ENCODE assay signal across 11 cellular contexts in the genomic region with DNA sequence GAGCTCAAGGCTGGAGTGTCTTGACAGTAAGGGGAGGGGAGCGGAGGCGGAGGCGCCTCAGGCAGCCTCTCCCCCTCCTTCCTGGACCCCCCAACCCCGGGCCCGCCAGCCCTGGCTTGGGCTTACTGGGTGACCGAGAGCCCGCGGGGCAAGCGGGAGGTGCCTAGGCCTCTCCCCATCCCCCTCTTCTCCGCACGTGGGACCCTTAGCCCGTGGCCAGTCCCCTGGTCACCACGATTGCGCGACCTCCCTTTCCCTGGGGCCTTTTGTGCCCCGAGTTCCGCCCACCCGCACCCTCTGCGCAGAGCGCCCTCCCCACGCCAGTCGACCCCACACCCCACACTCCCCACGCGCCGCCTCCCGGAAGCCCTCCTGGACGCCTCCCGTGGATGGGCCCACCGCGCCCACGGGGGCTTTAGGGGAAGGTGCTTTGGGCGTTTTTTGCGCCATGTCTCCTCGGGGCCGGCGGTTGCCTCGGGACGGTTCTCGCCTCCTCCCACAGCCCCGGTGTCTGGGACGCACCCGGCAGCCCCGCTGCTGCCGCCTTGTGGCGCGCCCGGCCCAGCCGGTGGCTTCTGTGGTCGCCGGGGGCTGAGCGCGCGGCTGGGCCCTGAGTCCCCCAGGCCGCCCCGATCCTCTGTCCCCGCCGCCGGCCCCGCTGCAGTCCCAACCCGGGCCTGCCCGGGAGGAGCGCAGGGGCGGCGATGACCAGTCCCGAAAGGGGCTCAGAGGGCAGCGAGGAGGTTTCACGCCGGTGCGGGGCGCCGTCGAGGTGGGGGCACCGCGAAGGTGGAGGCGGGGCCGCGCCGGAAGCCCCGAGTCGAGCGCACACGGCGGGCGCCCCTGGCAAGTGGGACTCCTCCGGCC. TPM values are rescaled to one million over a fixed set of nuclear protein-coding genes. Genes with fewer than 3 reads are reported as not detected.
DNase-seq lines count a peak whose midpoint lies in the region; ATAC-seq and TF ChIP-seq lines count a peak whose summit lies in the region.
"Had no signal": no experiment of that assay in that cellular context is flagged by ENCODE, and none has a peak within 500 bp of the region (broad histone marks: within the 10 kb centered on the region; RNA-seq: fewer than 3 reads in every experiment).

No MANE protein-coding gene starts in this region.

- H3K23me2 ChIP-seq in H9 (ENCODE audit: insufficient read length, low read depth, low read length, poor library complexity, severe bottlenecking): peaks cover 12% of the 10 kb centered on the region

- H3K4me1 ChIP-seq in H9 (ENCODE audit: insufficient read depth, low read length) (no peaks in the 10 kb centered on the region), lower lobe of right lung (peaks cover 17% of the 10 kb centered on the region)

- peaks cover 16% of the 10 kb centered on the region for H3K27me3 Mint-ChIP-seq in H9 (ENCODE audit: low read depth)
- H3K27me3 Mint-ChIP-seq in effector memory CD8-positive, alpha-beta T cell: no peaks in the 10 kb centered on the region

- H2BK12ac ChIP-seq in H9 (ENCODE audit: insufficient read length, low read depth, low read length): no peak overlapping the region

- CTCF ChIA-PET in AG04449 (lab: Yijun Ruan, JAX): interaction anchor here (1.4 kb wide), 1 partner anchor 14 kb away, joined by 5 read pairs; no protein-coding TSS in a partner anchor

- POLR2A ChIA-PET in AG04449 (lab: Yijun Ruan, JAX): no interaction called here

- no peak overlapping the region for H3K23ac ChIP-seq in H9 (ENCODE audit: insufficient read length, low read depth, low read length)

- H3K9ac ChIP-seq in H9 (ENCODE audit: extremely low read depth, insufficient read length, low read length): no peak overlapping the region

- DNase-seq in AG04449 (ENCODE audit: low read depth, low spot score) (no peak), H9 (peak; percentile 65), lower lobe of right lung (peak; percentile 44), NOMO-1 (lab: John Stamatoyannopoulos, UW; ENCODE audit: unreplicated experiment in 2 of 2) (no peak), SKM-1 treated with dmso at 0.1 percent for 144 hours (lab: John Stamatoyannopoulos, UW; ENCODE audit: unreplicated experiment) (no peak), NCI-H226 (no peak)
- DNase-seq in effector memory CD8-positive, alpha-beta T cell: no peak
- DNase-seq in stimulated activated effector memory CD8-positive, alpha-beta T cell treated with anti-CD3 and anti-CD28 coated beads, Interleukin-12 subunit alpha, Interleukin-12 subunit beta, amount 100 ng/mL, for 72 hours (ENCODE audit: low spot score in 2 of 2): no peak
- DNase-seq: activated effector memory CD4-positive, alpha-beta T cell treated with Interleukin-2 at 50 U/mL for 16 hours; C1 segment of cervical spinal cord had no signal

- H2BK120ac ChIP-seq in H9 (ENCODE audit: low read depth, low read length, poor library complexity, severe bottlenecking): no peak overlapping the region

- peak overlapping the region; percentile 38 for H3K4me2 ChIP-seq in H9 (ENCODE audit: insufficient read depth, insufficient read length, low read length)

- no peak overlapping the region; the same call in 1 of the 2 replicates for H2BK15ac ChIP-seq in H9 (ENCODE audit: low read depth, low read length)

- ATAC-seq in effector memory CD8-positive, alpha-beta T cell (replicated peaks): peak; percentile 51
- no peak for ATAC-seq in lower lobe of right lung
- ATAC-seq in stimulated activated effector memory CD8-positive, alpha-beta T cell treated with anti-CD3 and anti-CD28 coated beads, Interleukin-12 subunit alpha, Interleukin-12 subunit beta, amount 100 ng/mL, for 72 hours: no peak

- H4K8ac ChIP-seq in H9 (replicated peaks; ENCODE audit: insufficient read length, low read depth, low read length): no peak overlapping the region

- H3K56ac ChIP-seq in H9 (ENCODE audit: insufficient read length, low read depth, low read length): no peak overlapping the region

- WGBS in H9 (ENCODE audit: extremely low coverage, insufficient read length, low lambda C conversion rate): no CpG with 5 or more reads among the region's 85 CpGs

- H4K20me1 ChIP-seq in H9 (ENCODE audit: control insufficient read depth, insufficient read depth, insufficient read length): no peaks in the 10 kb centered on the region

- H3K14ac ChIP-seq in H9 (ENCODE audit: insufficient read depth, low read length): no peak overlapping the region; the same call in 1 of the 2 replicates

- H3K27ac Mint-ChIP-seq in H9: no peak overlapping the region
- no peak overlapping the region for H3K27ac Mint-ChIP-seq in effector memory CD8-positive, alpha-beta T cell
- H3K27ac Mint-ChIP-seq in stimulated activated effector memory CD8-positive, alpha-beta T cell treated with anti-CD3 and anti-CD28 coated beads, Interleukin-12 subunit alpha, Interleukin-12 subunit beta, amount 100 ng/mL, for 72 hours: no peak overlapping the region

- H4K5ac ChIP-seq in H9 (ENCODE audit: insufficient read length, low read depth, low read length): no peak overlapping the region

- H3K4me3 ChIP-seq in AG04449 (ENCODE audit: low read depth, low read length): no peak overlapping the region
- H3K4me3 ChIP-seq in lower lobe of right lung: no peak overlapping the region

- H3K36me3 ChIP-seq in lower lobe of right lung: peaks cover 37% of the 10 kb centered on the region

- no peak overlapping the region for H3K27ac ChIP-seq in H9 (ENCODE audit: insufficient read length, low read depth, low read length)
- H3K27ac ChIP-seq in lower lobe of right lung: no peak overlapping the region

- H4K91ac ChIP-seq in H9 (ENCODE audit: insufficient read length, low read depth, low read length): no peak overlapping the region

- no peak overlapping the region for H3K4ac ChIP-seq in H9 (ENCODE audit: low read depth, low read length)

- no peak overlapping the region for H2BK5ac ChIP-seq in H9 (ENCODE audit: insufficient read length, low read length)

- no peaks in the 10 kb centered on the region for H3K79me2 ChIP-seq in H9 (ENCODE audit: insufficient read depth, low read length)

- TF ChIP-seq CTCF in AG04449 (IDR thresholded peaks at IDR 0.05; ENCODE audit: insufficient read depth, low read length, missing control alignments): peak; percentile 54
- peak; percentile 66 for TF ChIP-seq CTCF in H9 (conservative IDR thresholded peaks at IDR 0.05)
- peak; percentile 22 for TF ChIP-seq CTCF in lower lobe of right lung (IDR thresholded peaks at IDR 0.05)

- intact Hi-C loops in lower lobe of right lung (cut with DNase I): no loop called here

- no peak overlapping the region for H2BK20ac ChIP-seq in H9 (ENCODE audit: low read depth, low read length, poor library complexity, severe bottlenecking)

- H3K4me3 Mint-ChIP-seq in H9: peak overlapping the region; percentile 24 to 46; a peak in 3 of 5 replicates
- H3K4me3 Mint-ChIP-seq in effector memory CD8-positive, alpha-beta T cell: no peak overlapping the region
- H3K4me3 Mint-ChIP-seq in stimulated activated effector memory CD8-positive, alpha-beta T cell treated with anti-CD3 and anti-CD28 coated beads, Interleukin-12 subunit alpha, Interleukin-12 subunit beta, amount 100 ng/mL, for 72 hours: no peak overlapping the region

- no peak overlapping the region for H3T11ph ChIP-seq in H9 (ENCODE audit: low read length)

- H3K9me3 ChIP-seq in H9 (ENCODE audit: control insufficient read depth, low read depth, low read length): no peaks in the 10 kb centered on the region
- H3K9me3 ChIP-seq in lower lobe of right lung: no peaks in the 10 kb centered on the region

- H3K27me3 ChIP-seq in H9 (ENCODE audit: insufficient read depth, low read length) (no peaks in the 10 kb centered on the region), lower lobe of right lung (ENCODE audit: low read depth) (no peaks in the 10 kb centered on the region)

- H2AK5ac ChIP-seq in H9 (ENCODE audit: insufficient read length, low read length): no peak overlapping the region

- no peak overlapping the region for H3K18ac ChIP-seq in H9 (ENCODE audit: insufficient read length, low read depth, low read length)

- peaks cover 0 to 1% (median 0%) of the 10 kb centered on the region in 3 experiments; a peak in 1 of 7 replicates for H3K36me3 Mint-ChIP-seq in H9 (ENCODE audit: insufficient read depth in 1 of 3, low read depth in 3 of 3)
- H3K36me3 Mint-ChIP-seq in effector memory CD8-positive, alpha-beta T cell (ENCODE audit: insufficient read depth): peaks cover 3% of the 10 kb centered on the region
- peaks cover 13% of the 10 kb centered on the region for H3K36me3 Mint-ChIP-seq in stimulated activated effector memory CD8-positive, alpha-beta T cell treated with anti-CD3 and anti-CD28 coated beads, Interleukin-12 subunit alpha, Interleukin-12 subunit beta, amount 100 ng/mL, for 72 hours

- peaks cover 10 to 14% of the 10 kb centered on the region in 2 experiments for H3K4me1 Mint-ChIP-seq in H9
- peaks cover 7 to 15% of the 10 kb centered on the region in 2 donors for H3K4me1 Mint-ChIP-seq in effector memory CD8-positive, alpha-beta T cell (ENCODE audit: low read depth in 2 of 2)
- H3K4me1 Mint-ChIP-seq in stimulated activated effector memory CD8-positive, alpha-beta T cell treated with anti-CD3 and anti-CD28 coated beads, Interleukin-12 subunit alpha, Interleukin-12 subunit beta, amount 100 ng/mL, for 72 hours: peaks cover 10% of the 10 kb centered on the region

- H2AFZ ChIP-seq in H9 (ENCODE audit: low read length): no peak overlapping the region

- no peaks in the 10 kb centered on the region for H3K79me1 ChIP-seq in H9 (ENCODE audit: insufficient read depth, low read depth, low read length, poor library complexity, severe bottlenecking)

- no peaks in the 10 kb centered on the region; a peak in 2 of 5 replicates for H3K9me3 Mint-ChIP-seq in H9
- no peaks in the 10 kb centered on the region for H3K9me3 Mint-ChIP-seq in effector memory CD8-positive, alpha-beta T cell
- H3K9me3 Mint-ChIP-seq in stimulated activated effector memory CD8-positive, alpha-beta T cell treated with anti-CD3 and anti-CD28 coated beads, Interleukin-12 subunit alpha, Interleukin-12 subunit beta, amount 100 ng/mL, for 72 hours: no peaks in the 10 kb centered on the region

RNA-seq across cellular contexts. Expression of a gene that starts 3.2 kb away (rescaled TPM):
- 5.9 and 6.2 TPM in 2 replicates for total RNA-seq in H9 (2021)
- total RNA-seq in lower lobe of right lung: 27.2 TPM

RNA-seq across cellular contexts. Expression of a gene that starts 21.4 kb away (rescaled TPM):
- total RNA-seq in H9 (2021): 22.8 and 23.8 TPM in 2 replicates
- total RNA-seq in lower lobe of right lung: 6.5 TPM

RNA-seq across cellular contexts. Expression of a gene that starts 25.6 kb away (rescaled TPM):
- total RNA-seq in H9 (2021) (71.4 and 71.7 TPM in 2 replicates), lower lobe of right lung (44.7 TPM)

RNA-seq across cellular contexts. Expression of a gene that starts 29.6 kb away (rescaled TPM):
- total RNA-seq in H9 (2021) (not detected in 2 replicates), lower lobe of right lung (0.38 TPM)
- total RNA-seq: epithelial cell of proximal tubule had no signal

RNA-seq across cellular contexts. Expression of a gene that starts 39.6 kb away (rescaled TPM):
- 378 and 386 TPM in 2 replicates for total RNA-seq in H9 (2021)
- total RNA-seq in lower lobe of right lung: 208 TPM

Comparison
In these comparisons a context has a peak if more than half of its experiments do, and no peak if none do; other contexts are left out.
1. DNase-seq: peak in H9 (single experiment) and lower lobe of right lung (single experiment); none in AG04449 (single experiment), effector memory CD8-positive, alpha-beta T cell (0 of 3), NOMO-1 (0 of 2), SKM-1 treated with dmso at 0.1 percent for 144 hours (single experiment), NCI-H226 (single experiment) and stimulated activated effector memory CD8-positive, alpha-beta T cell treated with anti-CD3 and anti-CD28 coated beads, Interleukin-12 subunit alpha, Interleukin-12 subunit beta, amount 100 ng/mL, for 72 hours (0 of 2).
2. H3K4me3 Mint-ChIP-seq: peak in H9 (2 of 2); none in effector memory CD8-positive, alpha-beta T cell (0 of 2) and stimulated activated effector memory CD8-positive, alpha-beta T cell treated with anti-CD3 and anti-CD28 coated beads, Interleukin-12 subunit alpha, Interleukin-12 subunit beta, amount 100 ng/mL, for 72 hours (single experiment).
3. Peak in every context shown above with its lines, with median percentiles within 50 percentile points of each other: CTCF ChIP-seq.